1 cellular context compared by ENCODE assay signal in genomic region chr12:82351390-82351789, GRCh38.
A peak's percentile ranks its signal among the peaks of the same experiment; 100 is the strongest.
TF ChIP-seq lines count a peak whose summit lies in the region.

No MANE protein-coding gene starts in this region.

TF ChIP-seq in K562, 482 proteins besides CTCF, POLR2A, EP300 and RAD21:
- peak; percentile 59 for TF ChIP-seq EGR1 (conservative IDR thresholded peaks at IDR 0.05)
- peak; percentile 14 for TF ChIP-seq POLR2B (IDR thresholded peaks at IDR 0.05; ENCODE audit: low read depth, partially characterized antibody)
- TF ChIP-seq HDAC1 (IDR thresholded peaks at IDR 0.05): no peak
